Comparison of ENCODE assay signal across 8 cellular contexts in the genomic region with DNA sequence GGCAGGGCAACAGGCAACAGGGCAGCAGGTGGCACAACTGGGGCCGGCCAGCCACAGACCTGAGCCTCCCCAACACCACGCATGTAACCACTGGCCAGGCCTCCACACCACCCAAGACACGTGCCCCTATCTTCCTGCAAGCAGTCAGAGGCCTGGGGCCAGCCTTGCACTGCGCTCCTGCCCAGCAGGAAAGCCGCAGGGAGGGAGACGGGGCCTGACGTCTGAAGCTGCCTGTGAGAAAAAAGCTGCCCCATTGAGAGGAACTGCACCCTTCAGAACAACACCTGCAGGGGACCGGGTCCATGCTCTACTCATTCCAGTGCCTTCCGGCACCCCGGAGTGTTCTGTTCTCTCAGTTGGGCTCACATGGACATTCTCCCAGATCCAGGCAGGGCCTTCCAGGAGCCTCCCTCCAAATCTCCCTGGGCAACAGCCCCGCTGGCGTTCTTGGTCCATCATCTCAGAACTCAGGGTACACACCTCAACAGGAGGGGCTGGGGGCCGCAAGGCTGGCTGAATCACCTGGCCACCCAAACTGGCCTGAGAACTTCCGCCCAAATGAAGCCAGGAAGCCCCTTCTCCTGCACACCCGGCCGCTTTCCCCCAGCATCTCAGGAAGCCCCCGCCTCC.
A peak's percentile ranks its signal among the peaks of the same experiment; 100 is the strongest.
DNase-seq lines count a peak whose midpoint lies in the region; ATAC-seq and TF ChIP-seq lines count a peak whose summit lies in the region.
"Not testable (repeated sequence)": the region's sequence is repeated elsewhere in the genome, so short reads cannot be mapped to it uniquely, and the experiment has no call there.

No MANE protein-coding gene starts in this region.

- CTCF ChIA-PET in CD8-positive, alpha-beta memory T cell (lab: Charles Lee); activated B cell treated with CpG ODN at 0.5 μM for 24 hours (lab: Charles Lee): not testable (repeated sequence)

- not testable (repeated sequence) for H3K27me3 Mint-ChIP-seq in CD8-positive, alpha-beta memory T cell; activated B cell treated with CpG ODN at 0.5 μM for 24 hours; natural killer cell treated with Interleukin-12 subunit alpha and Interleukin-12 subunit beta and Interleukin-15 and Interleukin-18, amount 100 ng/mL, for 72 hours

- H3K27ac Mint-ChIP-seq in CD8-positive, alpha-beta memory T cell: peak overlapping the region in 2 of 8 donors; percentile 39 to 75
- H3K27ac Mint-ChIP-seq in activated B cell treated with CpG ODN at 0.5 μM for 24 hours: peak overlapping the region; percentile 85
- not testable (repeated sequence) for H3K27ac Mint-ChIP-seq in natural killer cell treated with Interleukin-12 subunit alpha and Interleukin-12 subunit beta and Interleukin-15 and Interleukin-18, amount 100 ng/mL, for 72 hours

- TF ChIP-seq CTCF in activated B cell treated with CpG ODN at 0.5 μM for 24 hours (IDR thresholded peaks at IDR 0.05): not testable (repeated sequence)

- intact Hi-C loops in activated B cell treated with CpG ODN at 0.5 μM for 24 hours (cut with micrococcal nuclease); aorta (cut with DNase I): not testable (repeated sequence)

- not testable (repeated sequence) for H3K36me3 Mint-ChIP-seq in CD8-positive, alpha-beta memory T cell; activated B cell treated with CpG ODN at 0.5 μM for 24 hours (ENCODE audit: low read depth); natural killer cell treated with Interleukin-12 subunit alpha and Interleukin-12 subunit beta and Interleukin-15 and Interleukin-18, amount 100 ng/mL, for 72 hours

- H3K36me3 ChIP-seq in CD8-positive, alpha-beta memory T cell (ENCODE audit: insufficient read depth, low read length); effector memory CD4-positive, alpha-beta T cell (ENCODE audit: control insufficient read depth, insufficient read depth, low read length); aorta (ENCODE audit: control insufficient read depth in 1 of 2, insufficient read depth in 2 of 2, low read length in 1 of 2): not testable (repeated sequence)

- not testable (repeated sequence) for H3K4me1 ChIP-seq in CD8-positive, alpha-beta memory T cell (ENCODE audit: insufficient read depth, low read length); effector memory CD4-positive, alpha-beta T cell (ENCODE audit: control insufficient read depth, insufficient read depth, low read length, poor library complexity, severe bottlenecking); aorta (ENCODE audit: control insufficient read depth in 1 of 2, insufficient read depth in 2 of 2, low read length in 2 of 2)

- H3K27ac ChIP-seq in CD8-positive, alpha-beta memory T cell (ENCODE audit: low read depth, low read length); aorta (ENCODE audit: low read depth in 1 of 2, low read length in 2 of 2): not testable (repeated sequence)
- H3K27ac ChIP-seq in effector memory CD4-positive, alpha-beta T cell (ENCODE audit: insufficient read depth, low read length, poor library complexity, severe bottlenecking): peak overlapping the region; percentile 32

- H3K27me3 ChIP-seq in CD8-positive, alpha-beta memory T cell (ENCODE audit: insufficient read depth, low read length, poor library complexity, severe bottlenecking); effector memory CD4-positive, alpha-beta T cell (replicated peaks; ENCODE audit: control insufficient read depth, insufficient read depth, low read length, poor library complexity, severe bottlenecking); aorta (ENCODE audit: control insufficient read depth in 1 of 2, insufficient read depth in 2 of 2, low read length in 1 of 2): not testable (repeated sequence)

- H3K4me1 Mint-ChIP-seq in CD8-positive, alpha-beta memory T cell; activated B cell treated with CpG ODN at 0.5 μM for 24 hours; natural killer cell treated with Interleukin-12 subunit alpha and Interleukin-12 subunit beta and Interleukin-15 and Interleukin-18, amount 100 ng/mL, for 72 hours (ENCODE audit: low read depth in 2 of 2): not testable (repeated sequence)

- peak; percentile 19 for ATAC-seq in activated B cell treated with CpG ODN at 0.5 μM for 24 hours (ENCODE audit: low read depth)
- ATAC-seq in natural killer cell treated with Interleukin-12 subunit alpha and Interleukin-12 subunit beta and Interleukin-15 and Interleukin-18, amount 100 ng/mL, for 72 hours: peak; percentile 8 to 33
- ATAC-seq in aorta (ENCODE audit: low FRiP score): peak; percentile 29

- not testable (repeated sequence) for H3K9me3 ChIP-seq in CD8-positive, alpha-beta memory T cell (ENCODE audit: low read length); effector memory CD4-positive, alpha-beta T cell (ENCODE audit: control insufficient read depth, low read length); aorta (ENCODE audit: control insufficient read depth, low read length)

- DNase-seq in CD8-positive, alpha-beta memory T cell: peak in 4 of 5 donors; percentile 16 to 55 (median 32)
- peak; percentile 29 for DNase-seq in NAMALWA (ENCODE audit: low spot score)
- DNase-seq in activated B cell treated with CpG ODN at 0.5 μM for 24 hours: peak; percentile 44
- DNase-seq in activated gamma-delta T cell treated with Interleukin-2 at 50 U/mL for 16 hours: peak; percentile 5
- DNase-seq in effector memory CD4-positive, alpha-beta T cell: peak; percentile 5 to 28 (median 23)
- DNase-seq in left kidney (ENCODE audit: low read depth, low spot score): peak; percentile 1
- not testable (repeated sequence) for DNase-seq in natural killer cell treated with Interleukin-12 subunit alpha and Interleukin-12 subunit beta and Interleukin-15 and Interleukin-18, amount 100 ng/mL, for 72 hours (ENCODE audit: low spot score)
- DNase-seq in aorta: peak; percentile 24 to 34

- WGBS in aorta, 2 donors: 70% methylated on average over 5 to 11 of the region's 17 CpGs

- H3K4me3 ChIP-seq in CD8-positive, alpha-beta memory T cell (ENCODE audit: low read length); effector memory CD4-positive, alpha-beta T cell (ENCODE audit: insufficient read depth, low read depth, low read length, poor library complexity, severe bottlenecking); aorta (ENCODE audit: low read length in 2 of 2): not testable (repeated sequence)

- H3K4me3 Mint-ChIP-seq in CD8-positive, alpha-beta memory T cell: peak overlapping the region in 2 of 7 donors; percentile 34 to 35
- H3K4me3 Mint-ChIP-seq in activated B cell treated with CpG ODN at 0.5 μM for 24 hours; natural killer cell treated with Interleukin-12 subunit alpha and Interleukin-12 subunit beta and Interleukin-15 and Interleukin-18, amount 100 ng/mL, for 72 hours: not testable (repeated sequence)

- H3K9me3 Mint-ChIP-seq in CD8-positive, alpha-beta memory T cell; activated B cell treated with CpG ODN at 0.5 μM for 24 hours; natural killer cell treated with Interleukin-12 subunit alpha and Interleukin-12 subunit beta and Interleukin-15 and Interleukin-18, amount 100 ng/mL, for 72 hours: not testable (repeated sequence)

- POLR2A ChIA-PET in CD8-positive, alpha-beta memory T cell (lab: Charles Lee); activated B cell treated with CpG ODN at 0.5 μM for 24 hours (lab: Charles Lee): not testable (repeated sequence)
